17 cellular contexts compared by ENCODE assay signal in the genomic region with DNA sequence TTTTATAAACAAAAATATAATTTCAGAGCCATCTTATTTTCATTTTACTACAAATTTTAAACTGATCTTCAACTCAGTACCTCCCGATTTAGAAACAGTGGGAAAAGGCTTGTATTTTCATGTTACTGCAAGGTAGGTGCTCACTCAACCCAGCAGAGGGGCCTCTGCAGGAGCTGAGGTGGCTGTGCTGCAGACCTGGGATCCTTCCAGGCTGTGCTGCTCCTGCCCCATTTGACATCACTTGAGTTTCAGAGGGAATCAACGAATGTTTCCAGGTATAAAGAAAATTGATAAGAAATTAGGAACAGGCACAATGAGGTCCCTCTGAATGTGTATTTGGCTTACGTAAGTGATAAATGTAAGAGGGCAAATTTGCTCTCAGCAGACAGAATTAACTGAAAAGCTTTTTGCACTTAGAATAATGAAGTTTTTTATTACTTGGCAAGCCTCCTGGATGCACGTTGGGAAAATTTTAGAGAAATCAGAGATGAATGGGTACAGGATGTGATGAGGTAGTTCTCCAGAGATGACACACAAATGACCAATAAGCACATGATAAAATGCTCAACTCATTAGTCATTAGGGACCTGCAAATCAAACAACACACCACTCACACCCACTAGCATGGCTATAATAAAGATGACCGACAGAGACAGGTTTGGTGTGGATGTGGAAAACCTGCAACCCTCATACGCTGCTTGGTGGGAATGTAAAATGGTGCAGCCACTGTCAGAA.
DNase-seq lines count a peak whose midpoint lies in the region; ATAC-seq lines count a peak whose summit lies in the region.
"Had no signal": no experiment of that assay in that cellular context is flagged by ENCODE, and none has a peak within 500 bp of the region (broad histone marks: within the 10 kb centered on the region; RNA-seq: fewer than 3 reads in every experiment).

No MANE protein-coding gene starts in this region.

- intact Hi-C loops in activated naive CD4-positive, alpha-beta T cell treated with anti-CD3 and anti-CD28 coated beads for 36 hours (cut with micrococcal nuclease): no loop called here

- peaks cover 17% of the 10 kb centered on the region for H3K4me1 ChIP-seq in ACC112 (ENCODE audit: control insufficient read depth, insufficient read depth, low read length, unreplicated experiment)
- H3K4me1 ChIP-seq: BE2C, parathyroid adenoma had no signal

- H3K4me3 ChIP-seq in ACC112 (ENCODE audit: low read depth, low read length): no peak overlapping the region
- H3K4me3 ChIP-seq: lower lobe of right lung, SJCRH30 had no signal

- peak; percentile 68 for ATAC-seq in activated T-helper 17 cell treated with anti-CD3 and anti-CD28 coated beads, Interleukin-2, amount 50 U/mL, for 72 hours (replicated peaks)
- ATAC-seq in HG03439 (IDR thresholded peaks at IDR 0.05; ENCODE audit: unreplicated experiment): no peak
- ATAC-seq: lower lobe of right lung had no signal

- peaks cover 91% of the 10 kb centered on the region for H3K36me3 Mint-ChIP-seq in activated T-helper 17 cell treated with anti-CD3 and anti-CD28 coated beads, Interleukin-2, amount 50 U/mL, for 72 hours (ENCODE audit: low read depth)
- peaks cover 52% of the 10 kb centered on the region for H3K36me3 Mint-ChIP-seq in activated naive CD4-positive, alpha-beta T cell treated with anti-CD3 and anti-CD28 coated beads for 36 hours (ENCODE audit: low read depth)

- peak; percentile 25 for DNase-seq in HK-2 (ENCODE audit: unreplicated experiment)
- DNase-seq in glomerular endothelial cell (ENCODE audit: extremely low read depth, low read depth, low spot score): peak; percentile 64
- no peak for DNase-seq in activated naive CD4-positive, alpha-beta T cell treated with anti-CD3 and anti-CD28 coated beads for 36 hours
- DNase-seq in SIG-M5 (lab: John Stamatoyannopoulos, UW): no peak
- no peak for DNase-seq in SKM-1 treated with dmso at 0.1 percent for 144 hours (lab: John Stamatoyannopoulos, UW; ENCODE audit: unreplicated experiment)
- DNase-seq: activated CD4-positive, alpha-beta T cell treated with anti-CD3 and anti-CD28 coated beads for 48 hours; activated effector memory CD4-positive, alpha-beta T cell treated with Interleukin-2 at 50 U/mL for 16 hours; BE2C; Kasumi-1; lower lobe of right lung; NCI-H345; SJCRH30; stimulated activated CD4-positive, alpha-beta T cell treated with anti-CD3 and anti-CD28 coated beads, Interleukin-4, amount 100 ng/mL, for 1 hour had no signal

- no peak overlapping the region for H3K4me3 Mint-ChIP-seq in activated T-helper 17 cell treated with anti-CD3 and anti-CD28 coated beads, Interleukin-2, amount 50 U/mL, for 72 hours
- H3K4me3 Mint-ChIP-seq in activated naive CD4-positive, alpha-beta T cell treated with anti-CD3 and anti-CD28 coated beads for 36 hours: no peak overlapping the region

- CTCF ChIA-PET in activated naive CD4-positive, alpha-beta T cell treated with anti-CD3 and anti-CD28 coated beads for 36 hours (lab: Charles Lee): interaction anchor here (0.5 kb wide), 1 partner anchor 270 kb away, joined by 3 read pairs; no protein-coding TSS in a partner anchor

- no peaks in the 10 kb centered on the region for H3K27me3 ChIP-seq in ACC112 (ENCODE audit: insufficient read depth, low read length)
- H3K27me3 ChIP-seq: BE2C, SJCRH30 had no signal

- H3K9me3 Mint-ChIP-seq in activated T-helper 17 cell treated with anti-CD3 and anti-CD28 coated beads, Interleukin-2, amount 50 U/mL, for 72 hours: no peaks in the 10 kb centered on the region
- no peaks in the 10 kb centered on the region for H3K9me3 Mint-ChIP-seq in activated naive CD4-positive, alpha-beta T cell treated with anti-CD3 and anti-CD28 coated beads for 36 hours

- peaks cover 23% of the 10 kb centered on the region for H3K36me3 ChIP-seq in ACC112 (ENCODE audit: insufficient read depth, low read length)

- no peak overlapping the region for H2AFZ ChIP-seq in ACC112 (ENCODE audit: low read length, unreplicated experiment)
- H2AFZ ChIP-seq: parathyroid adenoma had no signal

- no peaks in the 10 kb centered on the region for H3K79me2 ChIP-seq in ACC112 (ENCODE audit: control insufficient read depth, insufficient read depth, low read length, unreplicated experiment)
- H3K79me2 ChIP-seq: parathyroid adenoma had no signal

- H3K27me3 Mint-ChIP-seq in activated T-helper 17 cell treated with anti-CD3 and anti-CD28 coated beads, Interleukin-2, amount 50 U/mL, for 72 hours: no peaks in the 10 kb centered on the region
- H3K27me3 Mint-ChIP-seq in activated naive CD4-positive, alpha-beta T cell treated with anti-CD3 and anti-CD28 coated beads for 36 hours (ENCODE audit: low read depth): no peaks in the 10 kb centered on the region

- H3K27ac Mint-ChIP-seq in activated T-helper 17 cell treated with anti-CD3 and anti-CD28 coated beads, Interleukin-2, amount 50 U/mL, for 72 hours: no peak overlapping the region
- no peak overlapping the region for H3K27ac Mint-ChIP-seq in activated naive CD4-positive, alpha-beta T cell treated with anti-CD3 and anti-CD28 coated beads for 36 hours

- H3K27ac ChIP-seq in ACC112 (ENCODE audit: low read depth, low read length): peak overlapping the region; percentile 77
- H3K27ac ChIP-seq: lower lobe of right lung, parathyroid adenoma, SJCRH30 had no signal

- H3K4me1 Mint-ChIP-seq in activated T-helper 17 cell treated with anti-CD3 and anti-CD28 coated beads, Interleukin-2, amount 50 U/mL, for 72 hours: peaks cover 8% of the 10 kb centered on the region
- H3K4me1 Mint-ChIP-seq in activated naive CD4-positive, alpha-beta T cell treated with anti-CD3 and anti-CD28 coated beads for 36 hours (ENCODE audit: low read depth): peaks cover 6% of the 10 kb centered on the region

Comparison
In these comparisons a context has a peak if more than half of its experiments do, and no peak if none do; other contexts are left out.
1. DNase-seq: peak in HK-2 (single experiment) and glomerular endothelial cell (single experiment); none in activated naive CD4-positive, alpha-beta T cell treated with anti-CD3 and anti-CD28 coated beads for 36 hours (single experiment), SIG-M5 (single experiment) and SKM-1 treated with dmso at 0.1 percent for 144 hours (single experiment).